ENCODE assay signal across 1 cellular context in genomic region chr4:79177388-79177787, GRCh38.
TF ChIP-seq lines count a peak whose summit lies in the region.

No MANE protein-coding gene starts in this region.

TF ChIP-seq in K562, 482 proteins besides CTCF, POLR2A, EP300 and RAD21 (continued from another document):
- TF ChIP-seq ELK1 (CRISPR knock-in tag; IDR thresholded peaks at IDR 0.05) (no peak), PRPF4 (IDR thresholded peaks at IDR 0.05; ENCODE audit: insufficient read depth, low read depth, low read length, poor library complexity, severe bottlenecking) (no peak), TCF3 (CRISPR knock-in tag; IDR thresholded peaks at IDR 0.05) (no peak), EWSR1 (IDR thresholded peaks at IDR 0.05; ENCODE audit: borderline replicate concordance, low read depth, partially characterized antibody) (no peak), L3MBTL2 (IDR thresholded peaks at IDR 0.05) (no peak), ARID3A (IDR thresholded peaks at IDR 0.05; ENCODE audit: borderline replicate concordance, low read depth, low read length) (no peak), DACH1 (IDR thresholded peaks at IDR 0.05; ENCODE audit: partially characterized antibody) (no peak)
- TF ChIP-seq, protein P1, sequence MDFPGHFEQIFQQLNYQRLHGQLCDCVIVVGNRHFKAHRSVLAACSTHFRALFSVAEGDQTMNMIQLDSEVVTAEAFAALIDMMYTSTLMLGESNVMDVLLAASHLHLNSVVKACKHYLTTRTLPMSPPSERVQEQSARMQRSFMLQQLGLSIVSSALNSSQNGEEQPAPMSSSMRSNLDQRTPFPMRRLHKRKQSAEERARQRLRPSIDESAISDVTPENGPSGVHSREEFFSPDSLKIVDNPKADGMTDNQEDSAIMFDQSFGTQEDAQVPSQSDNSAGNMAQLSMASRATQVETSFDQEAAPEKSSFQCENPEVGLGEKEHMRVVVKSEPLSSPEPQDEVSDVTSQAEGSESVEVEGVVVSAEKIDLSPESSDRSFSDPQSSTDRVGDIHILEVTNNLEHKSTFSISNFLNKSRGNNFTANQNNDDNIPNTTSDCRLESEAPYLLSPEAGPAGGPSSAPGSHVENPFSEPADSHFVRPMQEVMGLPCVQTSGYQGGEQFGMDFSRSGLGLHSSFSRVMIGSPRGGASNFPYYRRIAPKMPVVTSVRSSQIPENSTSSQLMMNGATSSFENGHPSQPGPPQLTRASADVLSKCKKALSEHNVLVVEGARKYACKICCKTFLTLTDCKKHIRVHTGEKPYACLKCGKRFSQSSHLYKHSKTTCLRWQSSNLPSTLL (IDR thresholded peaks at IDR 0.05): no peak
- TF ChIP-seq, protein P2, sequence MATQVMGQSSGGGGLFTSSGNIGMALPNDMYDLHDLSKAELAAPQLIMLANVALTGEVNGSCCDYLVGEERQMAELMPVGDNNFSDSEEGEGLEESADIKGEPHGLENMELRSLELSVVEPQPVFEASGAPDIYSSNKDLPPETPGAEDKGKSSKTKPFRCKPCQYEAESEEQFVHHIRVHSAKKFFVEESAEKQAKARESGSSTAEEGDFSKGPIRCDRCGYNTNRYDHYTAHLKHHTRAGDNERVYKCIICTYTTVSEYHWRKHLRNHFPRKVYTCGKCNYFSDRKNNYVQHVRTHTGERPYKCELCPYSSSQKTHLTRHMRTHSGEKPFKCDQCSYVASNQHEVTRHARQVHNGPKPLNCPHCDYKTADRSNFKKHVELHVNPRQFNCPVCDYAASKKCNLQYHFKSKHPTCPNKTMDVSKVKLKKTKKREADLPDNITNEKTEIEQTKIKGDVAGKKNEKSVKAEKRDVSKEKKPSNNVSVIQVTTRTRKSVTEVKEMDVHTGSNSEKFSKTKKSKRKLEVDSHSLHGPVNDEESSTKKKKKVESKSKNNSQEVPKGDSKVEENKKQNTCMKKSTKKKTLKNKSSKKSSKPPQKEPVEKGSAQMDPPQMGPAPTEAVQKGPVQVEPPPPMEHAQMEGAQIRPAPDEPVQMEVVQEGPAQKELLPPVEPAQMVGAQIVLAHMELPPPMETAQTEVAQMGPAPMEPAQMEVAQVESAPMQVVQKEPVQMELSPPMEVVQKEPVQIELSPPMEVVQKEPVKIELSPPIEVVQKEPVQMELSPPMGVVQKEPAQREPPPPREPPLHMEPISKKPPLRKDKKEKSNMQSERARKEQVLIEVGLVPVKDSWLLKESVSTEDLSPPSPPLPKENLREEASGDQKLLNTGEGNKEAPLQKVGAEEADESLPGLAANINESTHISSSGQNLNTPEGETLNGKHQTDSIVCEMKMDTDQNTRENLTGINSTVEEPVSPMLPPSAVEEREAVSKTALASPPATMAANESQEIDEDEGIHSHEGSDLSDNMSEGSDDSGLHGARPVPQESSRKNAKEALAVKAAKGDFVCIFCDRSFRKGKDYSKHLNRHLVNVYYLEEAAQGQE (CRISPR knock-in tag; IDR thresholded peaks at IDR 0.05; ENCODE audit: low read depth): no peak
